In genomic region chr17:50169121-50169764, GRCh38 we compare ENCODE assay signal across 8 cellular contexts. TPM values are rescaled to one million over a fixed set of nuclear protein-coding genes. Genes with fewer than 3 reads are reported as not detected.
DNase-seq lines count a peak whose midpoint lies in the region; ATAC-seq and TF ChIP-seq lines count a peak whose summit lies in the region.

No MANE protein-coding gene starts in this region.

- no peaks in the 10 kb centered on the region for H3K79me2 ChIP-seq in OCI-LY1 (ENCODE audit: insufficient read depth, low read length)

- H3K9me3 Mint-ChIP-seq in activated T-cell treated with anti-CD3 and anti-CD28 coated beads, Interleukin-2, amount 50 U/mL, for 24 hours: no peaks in the 10 kb centered on the region
- no peaks in the 10 kb centered on the region for H3K9me3 Mint-ChIP-seq in osteocyte (ENCODE audit: unreplicated experiment)

- CTCF ChIA-PET in HEK293 (lab: Yijun Ruan, JAX): interaction anchor here (0.6 to 9.6 kb wide), 44 partner anchors 8 to 528 kb away, joined by 3 to 174 read pairs (median 5); partner anchors contain the start of genes COL1A1, PDK2, PPP1R9B and RSAD1

- no peak overlapping the region for H3K4me3 ChIP-seq in HEK293 (ENCODE audit: low read depth, low read length)
- H3K4me3 ChIP-seq in OCI-LY1 (ENCODE audit: low read depth, low read length, poor library complexity, severe bottlenecking): peak overlapping the region; percentile 44
- H3K4me3 ChIP-seq in fibroblast of mammary gland (ENCODE audit: control insufficient read depth, low read depth, low read length): no peak overlapping the region

- no peaks in the 10 kb centered on the region for H3F3A ChIP-seq in OCI-LY1 (ENCODE audit: insufficient read depth, low read length)

- H3K27me3 Mint-ChIP-seq in activated T-cell treated with anti-CD3 and anti-CD28 coated beads, Interleukin-2, amount 50 U/mL, for 24 hours: no peaks in the 10 kb centered on the region
- no peaks in the 10 kb centered on the region for H3K27me3 Mint-ChIP-seq in osteocyte (ENCODE audit: unreplicated experiment)

- no peaks in the 10 kb centered on the region for H3K36me3 Mint-ChIP-seq in activated T-cell treated with anti-CD3 and anti-CD28 coated beads, Interleukin-2, amount 50 U/mL, for 24 hours (ENCODE audit: low read depth)
- peaks cover 3% of the 10 kb centered on the region for H3K36me3 Mint-ChIP-seq in osteocyte (ENCODE audit: unreplicated experiment)

- POLR2A ChIA-PET in HEK293 (lab: Yijun Ruan, JAX): interaction anchor here (0.6 to 2.7 kb wide), 5 partner anchors 9 to 99 kb away, joined by 3 to 10 read pairs (median 8); no protein-coding TSS in a partner anchor

- peaks cover 13% of the 10 kb centered on the region for H3K4me1 Mint-ChIP-seq in activated T-cell treated with anti-CD3 and anti-CD28 coated beads, Interleukin-2, amount 50 U/mL, for 24 hours (ENCODE audit: low read depth)
- peaks cover 64% of the 10 kb centered on the region for H3K4me1 Mint-ChIP-seq in osteocyte (ENCODE audit: unreplicated experiment)

- peak overlapping the region; percentile 3 for H3K27ac Mint-ChIP-seq in activated T-cell treated with anti-CD3 and anti-CD28 coated beads, Interleukin-2, amount 50 U/mL, for 24 hours
- H3K27ac Mint-ChIP-seq in osteocyte (ENCODE audit: unreplicated experiment): peak overlapping the region; percentile 86

- H3K4me1 ChIP-seq in HEK293 (ENCODE audit: control insufficient read depth, insufficient read depth, low read length) (no peaks in the 10 kb centered on the region), OCI-LY1 (ENCODE audit: insufficient read depth, low read length, severe bottlenecking) (peaks cover 8% of the 10 kb centered on the region)

- H3K27ac ChIP-seq in HEK293 (ENCODE audit: extremely low read depth, low read depth, low read length) (no peak overlapping the region), OCI-LY1 (ENCODE audit: low read depth, low read length, poor library complexity, severe bottlenecking) (no peak overlapping the region)

- H3K4me3 Mint-ChIP-seq in activated T-cell treated with anti-CD3 and anti-CD28 coated beads, Interleukin-2, amount 50 U/mL, for 24 hours: peak overlapping the region; percentile 30
- H3K4me3 Mint-ChIP-seq in osteocyte (ENCODE audit: unreplicated experiment): no peak overlapping the region

- H4K20me1 ChIP-seq in OCI-LY1 (ENCODE audit: insufficient read depth, low read length): no peaks in the 10 kb centered on the region

- peak overlapping the region; percentile 18; the same call in 1 of the 2 replicates for H3K9ac ChIP-seq in OCI-LY1 (ENCODE audit: low read length)

- DNase-seq in CD1c-positive myeloid dendritic cell (ENCODE audit: extremely low spot score) (peak; percentile 69), fibroblast of mammary gland (ENCODE audit: low read depth) (peak; percentile 73), osteocyte (ENCODE audit: extremely low spot score, unreplicated experiment) (no peak), GF-D8 (lab: John Stamatoyannopoulos, UW) (no peak)
- DNase-seq in activated T-cell treated with anti-CD3 and anti-CD28 coated beads, Interleukin-2, amount 50 U/mL, for 24 hours: peak; percentile 78

- TF ChIP-seq CTCF in HEK293 (tag by site-specific recombination; IDR thresholded peaks at IDR 0.05) (peak; percentile 98), OCI-LY1 (IDR thresholded peaks at IDR 0.05; ENCODE audit: low read length) (peak; percentile 86), fibroblast of mammary gland (conservative IDR thresholded peaks at IDR 0.05; ENCODE audit: control insufficient read depth, insufficient read depth, low read depth, low read length) (peak; percentile 92), osteocyte (IDR thresholded peaks at IDR 0.05) (peak; percentile 75)

- no peak for ATAC-seq in GM18909 (IDR thresholded peaks at IDR 0.05; ENCODE audit: poor library complexity, unreplicated experiment)

- H3K4me2 ChIP-seq in OCI-LY1 (ENCODE audit: low read length): peak overlapping the region; percentile 61

- no peaks in the 10 kb centered on the region for H3K27me3 ChIP-seq in OCI-LY1 (ENCODE audit: insufficient read depth, low read length)

- H3K36me3 ChIP-seq in HEK293 (ENCODE audit: control insufficient read depth in 2 of 2, insufficient read depth in 1 of 2, low read length in 2 of 2) (no peaks in the 10 kb centered on the region), OCI-LY1 (ENCODE audit: insufficient read depth, low read length) (no peaks in the 10 kb centered on the region)

- no peaks in the 10 kb centered on the region for H3K9me3 ChIP-seq in HEK293 (ENCODE audit: control insufficient read depth, insufficient read depth, low read depth, low read length)
- no peaks in the 10 kb centered on the region for H3K9me3 ChIP-seq in OCI-LY1 (ENCODE audit: low read length)

- H2AFZ ChIP-seq in OCI-LY1 (ENCODE audit: low read length): no peak overlapping the region

- no peaks in the 10 kb centered on the region for H3K9me2 ChIP-seq in OCI-LY1 (ENCODE audit: low read depth, low read length)

TF ChIP-seq in HEK293, 187 proteins besides CTCF, POLR2A, EP300 and RAD21 (continues in another document):
- TF ChIP-seq ZNF138 (tag by site-specific recombination; IDR thresholded peaks at IDR 0.05; ENCODE audit: borderline replicate concordance) (no peak), ZNF350 (tag by site-specific recombination; IDR thresholded peaks at IDR 0.05) (no peak), ZBTB17 (tag by site-specific recombination; IDR thresholded peaks at IDR 0.05) (peak; percentile 79), KLF7 (tag by site-specific recombination; IDR thresholded peaks at IDR 0.05; ENCODE audit: borderline replicate concordance) (peak; percentile 96), ZNF324 (tag by site-specific recombination; IDR thresholded peaks at IDR 0.05) (peak; percentile 96), ZBTB26 (tag by site-specific recombination; optimal IDR thresholded peaks at IDR 0.05) (peak; percentile 30), SP3 (tag by site-specific recombination; IDR thresholded peaks at IDR 0.05) (peak; percentile 53), ZNF426 (tag by site-specific recombination; IDR thresholded peaks at IDR 0.05) (no peak), ZNF629 (tag by site-specific recombination; IDR thresholded peaks at IDR 0.05) (peak; percentile 76), ZNF76 (tag by site-specific recombination; IDR thresholded peaks at IDR 0.05; ENCODE audit: borderline replicate concordance, low read depth) (peak; percentile 33; the same call in 1 of the 2 replicates), PRDM10 (tag by site-specific recombination; IDR thresholded peaks at IDR 0.05) (peak; percentile 47; the same call in 1 of the 2 replicates), ZNF580 (tag by site-specific recombination; IDR thresholded peaks at IDR 0.05) (peak; percentile 92), KLF8 (tag by site-specific recombination; IDR thresholded peaks at IDR 0.05) (peak; percentile 89), ZNF571 (tag by site-specific recombination; IDR thresholded peaks at IDR 0.05) (no peak), ZNF623 (tag by site-specific recombination; IDR thresholded peaks at IDR 0.05) (no peak), ZNF785 (tag by site-specific recombination; IDR thresholded peaks at IDR 0.05) (0 out of 2 replicates have a peak, but pooled peaks have one; percentile 38), ZSCAN16 (tag by site-specific recombination; IDR thresholded peaks at IDR 0.05) (no peak), BCL11A (tag by site-specific recombination; IDR thresholded peaks at IDR 0.05; ENCODE audit: low read depth) (peak; percentile 87), HOXA7 (CRISPR knock-in tag; IDR thresholded peaks at IDR 0.05; ENCODE audit: borderline replicate concordance) (no peak)

RNA-seq across cellular contexts. Expression of gene SGCA, which starts 3.4 kb away (rescaled TPM):
- total RNA-seq in osteocyte: 12.0 and 13.0 TPM in 2 replicates

RNA-seq across cellular contexts. Expression of gene PPP1R9B, which starts 18.8 kb away (rescaled TPM):
- total RNA-seq in osteocyte: 175 and 176 TPM in 2 replicates

RNA-seq across cellular contexts. Expression of gene COL1A1, which starts 32.2 kb away (rescaled TPM):
- total RNA-seq in osteocyte: 25,918 and 28,023 TPM in 2 replicates

RNA-seq across cellular contexts. Expression of gene SAMD14, which starts 39.3 kb away (rescaled TPM):
- 36.1 and 36.8 TPM in 2 replicates for total RNA-seq in osteocyte

Comparison
In these comparisons a context has a peak if more than half of its experiments do, and no peak if none do; other contexts are left out.
1. DNase-seq: peak in CD1c-positive myeloid dendritic cell (single experiment), activated T-cell treated with anti-CD3 and anti-CD28 coated beads, Interleukin-2, amount 50 U/mL, for 24 hours (single experiment) and fibroblast of mammary gland (single experiment); none in osteocyte (single experiment) and GF-D8 (single experiment).
2. Peak in every context shown above with its lines, with median percentiles within 50 percentile points of each other: CTCF ChIP-seq.